Comparison of ENCODE assay signal across 9 cellular contexts in the genomic region with DNA sequence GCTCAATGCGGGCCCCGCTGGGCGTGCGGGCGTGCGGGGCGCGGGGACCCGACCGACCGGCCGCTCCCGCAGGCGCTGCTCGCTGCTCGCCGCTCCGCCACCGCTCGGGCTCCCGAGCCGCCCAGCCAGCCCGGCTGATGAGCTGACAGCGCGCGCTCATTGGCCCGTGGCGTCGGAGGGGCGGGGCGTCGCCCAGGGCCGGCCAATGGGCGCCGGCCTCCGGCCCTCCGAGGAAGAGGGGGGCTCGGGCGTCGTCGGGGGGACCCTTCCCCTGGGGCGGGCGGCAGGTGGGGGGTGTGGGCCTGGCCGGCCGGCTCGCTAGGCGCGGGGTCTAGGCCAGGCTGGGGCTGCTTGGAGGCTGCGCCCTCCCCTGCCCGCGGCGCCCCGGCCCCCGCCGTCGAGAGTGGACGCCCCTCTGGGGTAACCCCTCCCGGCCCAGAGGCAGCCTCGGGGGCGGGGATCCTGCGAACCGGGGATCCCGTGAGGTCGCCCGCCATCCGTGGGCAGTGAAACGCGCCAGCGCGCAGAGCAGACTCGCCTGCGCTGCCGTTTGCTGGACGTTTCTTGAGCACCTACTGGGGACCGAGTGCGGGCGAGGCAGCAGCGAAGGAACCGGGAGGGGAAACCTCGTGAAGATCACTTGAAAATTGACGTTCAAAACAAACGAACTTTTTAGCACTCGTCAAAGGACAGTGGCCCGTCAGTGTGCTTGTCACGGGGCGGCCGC. TPM values are rescaled to one million over a fixed set of nuclear protein-coding genes. Genes with fewer than 3 reads are reported as not detected.
DNase-seq lines count a peak whose midpoint lies in the region; ATAC-seq and TF ChIP-seq lines count a peak whose summit lies in the region.
"Had no signal": no experiment of that assay in that cellular context is flagged by ENCODE, and none has a peak within 500 bp of the region (broad histone marks: within the 10 kb centered on the region; RNA-seq: fewer than 3 reads in every experiment).

A gene (minus strand): TSS at position 111 of the 727 bp plus-strand sequence. CDS start 111 bp downstream, outside the sequence.

- no peak within 1 kb of the TSS for H3K27ac ChIP-seq in effector memory CD4-positive, alpha-beta T cell (ENCODE audit: insufficient read depth, low read length, poor library complexity, severe bottlenecking)
- peak within 1 kb of the TSS in 2 of 5 donors; percentile 35 to 62 for H3K27ac ChIP-seq in stomach
- H3K27ac ChIP-seq: dorsolateral prefrontal cortex had no signal

- intact Hi-C loops in stomach (cut with DNase I; ENCODE audit: low total_unique reads): no loop called here

- in situ Hi-C loops in Caki2 (cut with HindIII; ENCODE audit: low pct_unique_long_range_greater_than_20kb, low sequenced_read_pairs): no loop called here

- CTCF ChIA-PET in activated CD4-positive, alpha-beta T cell treated with anti-CD3 and anti-CD28 coated beads, Interleukin-2, amount 10 ng/mL, durations not matched to agents 7 days and 5 days (lab: Charles Lee): interaction anchor here (0.6 to 1.3 kb wide), 2 partner anchors 53 to 69 kb away, joined by 3 read pairs; no protein-coding TSS in a partner anchor

- no peak for ATAC-seq in HG03571 (IDR thresholded peaks at IDR 0.05; ENCODE audit: unreplicated experiment)

- H3K4me3 ChIP-seq in effector memory CD4-positive, alpha-beta T cell (ENCODE audit: insufficient read depth, low read depth, low read length, poor library complexity, severe bottlenecking): no peak within 1 kb of the TSS
- H3K4me3 ChIP-seq in stomach: peak within 1 kb of the TSS; percentile 42 to 53 (median 48)

- no peaks in the 10 kb centered on the region for H3K36me3 Mint-ChIP-seq in activated CD4-positive, alpha-beta T cell treated with anti-CD3 and anti-CD28 coated beads, Interleukin-2, amount 10 ng/mL, durations not matched to agents 7 days and 5 days (ENCODE audit: low read depth)

- no peak within 1 kb of the TSS for H3K27ac Mint-ChIP-seq in activated CD4-positive, alpha-beta T cell treated with anti-CD3 and anti-CD28 coated beads, Interleukin-2, amount 10 ng/mL, durations not matched to agents 7 days and 5 days

- no peaks in the 10 kb centered on the region for H3K9me3 ChIP-seq in effector memory CD4-positive, alpha-beta T cell (ENCODE audit: control insufficient read depth, low read length)
- no peaks in the 10 kb centered on the region for H3K9me3 ChIP-seq in stomach

- no peak for TF ChIP-seq EP300 in stomach (IDR thresholded peaks at IDR 0.05)

- H3K4me3 Mint-ChIP-seq in activated CD4-positive, alpha-beta T cell treated with anti-CD3 and anti-CD28 coated beads, Interleukin-2, amount 10 ng/mL, durations not matched to agents 7 days and 5 days: no peak within 1 kb of the TSS

- DNase-seq in Caki2 (ENCODE audit: low read depth): peak; percentile 63
- peak; percentile 9 for DNase-seq in NCI-H1436 treated with DMSO at 0.1 percent for 48 hours (lab: John Stamatoyannopoulos, UW)
- peak; percentile 33 for DNase-seq in activated CD4-positive, alpha-beta T cell treated with anti-CD3 and anti-CD28 coated beads, Interleukin-2, amount 10 ng/mL, durations not matched to agents 7 days and 5 days
- peak; percentile 5 to 27 (median 12) for DNase-seq in effector memory CD4-positive, alpha-beta T cell
- peak; percentile 61 for DNase-seq in mucosa of gallbladder (ENCODE audit: low spot score)
- peak; percentile 63 for DNase-seq in stomach
- DNase-seq in GOT3 (lab: John Stamatoyannopoulos, UW): no peak

- H3K27me3 ChIP-seq in effector memory CD4-positive, alpha-beta T cell (replicated peaks; ENCODE audit: control insufficient read depth, insufficient read depth, low read length, poor library complexity, severe bottlenecking): peaks cover 14% of the 10 kb centered on the region
- H3K27me3 ChIP-seq in stomach: peaks cover 19 to 92% (median 45%) of the 10 kb centered on the region in 3 donors

- WGBS in stomach, 5 donors: 1 to 7% (median 2%) methylated on average over 26 to 87 of the region's 87 CpGs

- peaks cover 4% of the 10 kb centered on the region for H3K4me1 ChIP-seq in effector memory CD4-positive, alpha-beta T cell (ENCODE audit: control insufficient read depth, insufficient read depth, low read length, poor library complexity, severe bottlenecking)
- peaks cover 17 to 43% (median 20%) of the 10 kb centered on the region in 4 donors for H3K4me1 ChIP-seq in stomach

- H3K4me1 Mint-ChIP-seq in activated CD4-positive, alpha-beta T cell treated with anti-CD3 and anti-CD28 coated beads, Interleukin-2, amount 10 ng/mL, durations not matched to agents 7 days and 5 days: peaks cover 17% of the 10 kb centered on the region

- H3K36me3 ChIP-seq in effector memory CD4-positive, alpha-beta T cell (ENCODE audit: control insufficient read depth, insufficient read depth, low read length): no peaks in the 10 kb centered on the region
- H3K36me3 ChIP-seq in stomach: no peaks in the 10 kb centered on the region

- TF ChIP-seq CTCF in stomach (IDR thresholded peaks at IDR 0.05): no peak

- TF ChIP-seq POLR2A in stomach (IDR thresholded peaks at IDR 0.05): no peak

- no peaks in the 10 kb centered on the region for H3K9me3 Mint-ChIP-seq in activated CD4-positive, alpha-beta T cell treated with anti-CD3 and anti-CD28 coated beads, Interleukin-2, amount 10 ng/mL, durations not matched to agents 7 days and 5 days

- H3K27me3 Mint-ChIP-seq in activated CD4-positive, alpha-beta T cell treated with anti-CD3 and anti-CD28 coated beads, Interleukin-2, amount 10 ng/mL, durations not matched to agents 7 days and 5 days: peaks cover 43% of the 10 kb centered on the region

- POLR2A ChIA-PET in activated CD4-positive, alpha-beta T cell treated with anti-CD3 and anti-CD28 coated beads, Interleukin-2, amount 10 ng/mL, durations not matched to agents 7 days and 5 days (lab: Charles Lee): no interaction called here

RNA-seq across cellular contexts. Expression of the gene that starts here (rescaled TPM):
- 0.14 TPM in 1 of 2 replicates, not detected in the other for total RNA-seq in Caki2 (2014; rRNA removed; shearing (Covaris generic); ENCODE audit: low replicate concordance)
- total RNA-seq in activated CD4-positive, alpha-beta T cell treated with anti-CD3 and anti-CD28 coated beads, Interleukin-2, amount 10 ng/mL, durations not matched to agents 7 days and 5 days: not detected
- total RNA-seq in mucosa of gallbladder: 1.7 TPM
- total RNA-seq in stomach: 1 to 10 TPM; 1.2 to 8.0 (median 2.3) TPM
- polyA plus RNA-seq in stomach: 1 to 10 TPM in 1 of 3 donors, under 1 TPM in 2; 0.31 to 3.0 (median 0.62) TPM

Comparison
In these comparisons a context has a peak if more than half of its experiments do, and no peak if none do; other contexts are left out.
1. Peak in DNase-seq in Caki2; RNA of the gene not detected or under 1 TPM.
2. Peak in DNase-seq in activated CD4-positive, alpha-beta T cell treated with anti-CD3 and anti-CD28 coated beads, Interleukin-2, amount 10 ng/mL, durations not matched to agents 7 days and 5 days; RNA of the gene not detected or under 1 TPM.